2 cellular contexts compared by ENCODE assay signal in the genomic region with DNA sequence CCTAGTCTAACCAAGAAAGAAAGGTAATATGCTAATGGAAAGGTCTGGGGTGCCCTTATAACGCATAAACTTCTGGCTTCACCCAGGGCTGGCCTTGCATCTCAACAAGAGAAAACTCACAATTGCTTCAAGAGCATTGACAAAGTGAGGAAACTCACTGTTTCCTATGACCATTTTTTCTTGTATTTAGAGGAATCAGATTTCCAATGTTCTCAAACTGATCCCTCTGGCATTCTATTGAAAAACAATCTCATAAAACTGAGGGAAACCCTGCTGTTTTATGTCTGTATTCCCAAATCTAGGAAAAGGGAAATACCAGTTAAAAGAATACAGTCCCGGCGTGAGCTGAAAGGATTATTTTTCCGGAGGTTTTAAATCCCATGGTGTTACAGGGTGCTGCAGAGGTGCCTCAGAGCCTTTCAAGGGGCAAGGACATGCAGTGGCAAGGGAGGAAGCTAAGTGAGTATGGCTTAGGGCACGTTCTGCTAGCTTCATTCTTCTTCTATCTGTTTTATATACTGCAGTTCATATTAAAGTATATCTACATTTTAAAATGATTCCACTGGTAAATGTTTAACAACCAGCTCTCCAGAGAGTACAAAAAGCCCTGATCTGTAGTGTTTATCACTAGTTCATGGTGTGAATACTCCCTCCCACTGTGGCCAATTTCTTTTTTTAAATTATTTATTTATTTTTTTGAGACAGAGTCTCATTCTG.
TF ChIP-seq lines count a peak whose summit lies in the region.

No MANE protein-coding gene starts in this region.

TF ChIP-seq in HEK293T, 16 proteins besides CTCF, POLR2A, EP300 and RAD21:
- TF ChIP-seq FOXA1 (IDR thresholded peaks at IDR 0.05) = no peak
- peak; percentile 53; the same call in 1 of the 2 replicates for TF ChIP-seq CTBP1 (IDR thresholded peaks at IDR 0.05; ENCODE audit: borderline replicate concordance)
- TF ChIP-seq ZNF384 (IDR thresholded peaks at IDR 0.05) = peak; percentile 53; the same call in 1 of the 2 replicates

TF ChIP-seq in H1, 55 proteins besides CTCF, POLR2A, EP300 and RAD21:
- TF ChIP-seq FOSL1 (IDR thresholded peaks at IDR 0.05; ENCODE audit: insufficient read depth, low read depth, low read length) (no peak), CBX5 (IDR thresholded peaks at IDR 0.05; ENCODE audit: low read depth, low read length) (no peak), BCL11A (IDR thresholded peaks at IDR 0.05; ENCODE audit: low read depth in 2 of 2, low read length in 2 of 2) (no peak), SP4 (IDR thresholded peaks at IDR 0.05; ENCODE audit: low read length) (no peak)
